In genomic region chr10:9789996-9790395, GRCh38 we compare ENCODE assay signal across 24 cellular contexts.
"Had no signal": no experiment of that assay in that cellular context is flagged by ENCODE, and none has a peak within 500 bp of the region (broad histone marks: within the 10 kb centered on the region; RNA-seq: fewer than 3 reads in every experiment).

No MANE protein-coding gene starts in this region.

- H3K79me2 ChIP-seq: hepatocyte had no signal

- H3K4me1 ChIP-seq: esophagus muscularis mucosa, gastroesophageal sphincter, heart left ventricle, left lung, lower lobe of right lung had no signal

- H3K9me3 Mint-ChIP-seq: naive B cell; naive thymus-derived CD8-positive, alpha-beta T cell had no signal

- DNase-seq: dermis blood vessel endothelial cell; dorsolateral prefrontal cortex; effector CD4-positive, alpha-beta T cell; effector memory CD4-positive, alpha-beta T cell; foreskin keratinocyte; heart left ventricle; hypothalamus; immature natural killer cell; left cardiac atrium; left lung; left ventricle myocardium superior; lower lobe of right lung; mesenchymal stem cell; mucosa of descending colon; naive B cell; naive thymus-derived CD8-positive, alpha-beta T cell had no signal

- H3K36me3 Mint-ChIP-seq: immature natural killer cell; naive B cell; naive thymus-derived CD8-positive, alpha-beta T cell had no signal

- H3K4me3 Mint-ChIP-seq: immature natural killer cell; naive B cell; naive thymus-derived CD8-positive, alpha-beta T cell had no signal

- H3K4me2 ChIP-seq: hepatocyte had no signal

- FAIRE-seq: colon, endothelial cell of umbilical vein, frontal cortex, keratinocyte had no signal

- H2AFZ ChIP-seq: hepatocyte had no signal

- H3K27ac ChIP-seq: coronary artery, dorsolateral prefrontal cortex, esophagus muscularis mucosa, foreskin keratinocyte, gastroesophageal sphincter, heart left ventricle, hepatocyte, left lung, lower lobe of right lung had no signal

- H3K4me3 ChIP-seq: coronary artery, dorsolateral prefrontal cortex, esophagus muscularis mucosa, gastroesophageal sphincter, heart left ventricle, hepatocyte, left lung, lower lobe of right lung, mucosa of descending colon had no signal

- H3K36me3 ChIP-seq: esophagus muscularis mucosa, gastroesophageal sphincter, heart left ventricle, left lung, lower lobe of right lung had no signal

- ATAC-seq: foreskin keratinocyte; gastroesophageal sphincter; heart left ventricle; left cardiac atrium; left lung; left ventricle myocardium superior; lower lobe of right lung; mucosa of descending colon; naive thymus-derived CD8-positive, alpha-beta T cell had no signal

- H3K27ac Mint-ChIP-seq: immature natural killer cell, naive B cell had no signal

- H3K4me1 Mint-ChIP-seq: immature natural killer cell; naive B cell; naive thymus-derived CD8-positive, alpha-beta T cell had no signal

- H3K27me3 Mint-ChIP-seq: naive B cell had no signal

- H3K9me3 ChIP-seq: esophagus muscularis mucosa, gastroesophageal sphincter, heart left ventricle, left lung, lower lobe of right lung, mucosa of descending colon had no signal

- H3K27me3 ChIP-seq: dorsolateral prefrontal cortex, esophagus muscularis mucosa, foreskin keratinocyte, gastroesophageal sphincter, heart left ventricle, hepatocyte, left lung had no signal
